8 cellular contexts compared by ENCODE assay signal in the genomic region with DNA sequence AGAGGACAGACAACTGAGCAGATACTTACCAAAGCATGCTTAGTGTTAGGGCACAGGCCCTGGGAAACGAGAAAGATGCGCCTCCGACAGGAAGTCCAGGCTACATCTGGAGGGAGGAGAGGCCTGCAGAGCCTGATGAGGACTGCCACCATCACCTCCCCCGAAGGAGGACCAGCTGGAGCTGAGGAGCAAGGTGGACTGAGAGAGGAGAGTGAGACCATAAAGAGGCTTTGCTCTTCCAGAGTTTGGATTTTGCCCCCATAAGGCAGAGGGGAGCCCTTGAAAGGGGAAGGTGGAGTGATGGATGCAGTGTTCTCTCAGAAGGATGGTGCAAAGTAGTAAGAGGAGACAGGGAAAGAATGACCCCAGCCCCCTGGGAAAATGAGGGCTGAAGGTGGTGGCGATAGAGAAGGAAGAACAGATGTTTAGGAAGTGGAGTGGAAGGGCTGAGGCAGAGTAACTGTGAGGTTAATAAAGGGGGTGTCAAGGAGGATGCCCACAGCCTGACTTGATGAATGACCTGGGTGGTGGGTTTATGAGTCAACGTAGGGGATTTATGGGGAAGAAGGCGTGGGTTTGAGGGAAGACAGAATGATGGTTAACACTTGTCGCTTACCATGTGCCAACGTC. TPM values are rescaled to one million over a fixed set of nuclear protein-coding genes. Genes with fewer than 3 reads are reported as not detected.
DNase-seq lines count a peak whose midpoint lies in the region; ATAC-seq and TF ChIP-seq lines count a peak whose summit lies in the region.

No MANE protein-coding gene starts in this region.

- intact Hi-C loops in vagina (cut with DNase I) = no loop called here

- peak overlapping the region; percentile 92 for H4K8ac ChIP-seq in mesenchymal stem cell (ENCODE audit: low read length)

- H2AK5ac ChIP-seq in mesenchymal stem cell (ENCODE audit: low read length, severe bottlenecking) = peak overlapping the region; percentile 57

- peak overlapping the region; percentile 1 to 78 for H3K4ac ChIP-seq in mesenchymal stem cell (ENCODE audit: low read depth in 1 of 2, low read length in 2 of 2)

- no peak overlapping the region for H2AFZ ChIP-seq in mesenchymal stem cell (ENCODE audit: low read depth, low read length)

- TF ChIP-seq POLR2A in vagina (IDR thresholded peaks at IDR 0.05) = no peak

- H3K36me3 ChIP-seq in mesenchymal stem cell (ENCODE audit: control insufficient read depth in 1 of 2, insufficient read depth in 2 of 2, low read depth in 1 of 2, low read length in 2 of 2) (no peaks in the 10 kb centered on the region), vagina (no peaks in the 10 kb centered on the region)

- DNase-seq in activated CD4-positive, CD25-positive, alpha-beta regulatory T cell treated with anti-CD3 and anti-CD28 coated beads, Interleukin-2, amount 50 U/mL, for 72 hours = peak; percentile 36
- no peak for DNase-seq in activated CD4-positive, CD25-positive, alpha-beta regulatory T cell (lab: John Stamatoyannopoulos, UW)
- peak; percentile 60 for DNase-seq in NCI-H510A treated with DMSO at 0.1 percent for 48 hours (lab: John Stamatoyannopoulos, UW)
- no peak for DNase-seq in astrocyte of the cerebellum (ENCODE audit: low read depth)
- DNase-seq in mesenchymal stem cell = no peak
- DNase-seq in vagina (ENCODE audit: extremely low spot score in 2 of 2) = no peak
- DNase-seq in GM13976 (ENCODE audit: low spot score) = no peak

- TF ChIP-seq CTCF in astrocyte of the cerebellum (IDR thresholded peaks at IDR 0.05; ENCODE audit: low read depth, low read length, missing control alignments) (no peak), vagina (IDR thresholded peaks at IDR 0.05) (no peak), GM13976 (IDR thresholded peaks at IDR 0.05; ENCODE audit: borderline replicate concordance, control extremely low read depth, extremely low read depth, insufficient read depth, missing control alignments) (no peak)

- no peaks in the 10 kb centered on the region for H3K27me3 ChIP-seq in mesenchymal stem cell (ENCODE audit: control insufficient read depth in 1 of 2, insufficient read depth in 1 of 2, low read length in 2 of 2)
- H3K27me3 ChIP-seq in vagina = no peaks in the 10 kb centered on the region

- 54% methylated on average over 9 of the region's 9 CpGs for WGBS in mesenchymal stem cell

- peak overlapping the region; percentile 3 to 63 for H3K18ac ChIP-seq in mesenchymal stem cell (ENCODE audit: low read depth in 1 of 2, low read length in 2 of 2)

- H3K27ac ChIP-seq in mesenchymal stem cell (ENCODE audit: low read length, poor library complexity, severe bottlenecking) (peak overlapping the region; percentile 56), vagina (peak overlapping the region; percentile 97)

- H3K79me1 ChIP-seq in mesenchymal stem cell (replicated peaks; ENCODE audit: low read length, poor library complexity, severe bottlenecking) = peaks cover 5% of the 10 kb centered on the region

- peak overlapping the region; percentile 58 for H3K4me3 ChIP-seq in astrocyte of the cerebellum (ENCODE audit: low read depth, low read length)
- H3K4me3 ChIP-seq in mesenchymal stem cell (ENCODE audit: insufficient read depth in 1 of 2, low read depth in 1 of 2, low read length in 2 of 2) = peak overlapping the region in 1 of 2 experiments; percentile 77
- peak overlapping the region; percentile 74 to 99 for H3K4me3 ChIP-seq in vagina

- ATAC-seq in GM19395 (IDR thresholded peaks at IDR 0.05; ENCODE audit: unreplicated experiment) = no peak

- H3K4me2 ChIP-seq in mesenchymal stem cell (ENCODE audit: low read length, poor library complexity, severe bottlenecking) = peak overlapping the region; percentile 88

- no peaks in the 10 kb centered on the region for H3K9me3 ChIP-seq in mesenchymal stem cell (ENCODE audit: control insufficient read depth, low read length)
- H3K9me3 ChIP-seq in vagina = no peaks in the 10 kb centered on the region

- H3K23ac ChIP-seq in mesenchymal stem cell (ENCODE audit: low read length in 2 of 2) = no peak overlapping the region

- H3K4me1 ChIP-seq in mesenchymal stem cell (ENCODE audit: control insufficient read depth, insufficient read depth, low read depth, low read length) = peaks cover 7% of the 10 kb centered on the region
- peaks cover 43% of the 10 kb centered on the region for H3K4me1 ChIP-seq in vagina

- no peak overlapping the region for H2BK5ac ChIP-seq in mesenchymal stem cell (ENCODE audit: low read depth, low read length, poor library complexity, severe bottlenecking)

- in situ Hi-C loops in astrocyte of the cerebellum (cut with HindIII; ENCODE audit: low sequenced_read_pairs) (no loop called here), GM13976 (cut with MboI; ENCODE audit: low sequenced_read_pairs, unreplicated experiment) (no loop called here)

- H3K14ac ChIP-seq in mesenchymal stem cell (ENCODE audit: low read length in 2 of 2) = peak overlapping the region in 1 of 2 experiments; percentile 41

- H3K9ac ChIP-seq in mesenchymal stem cell (ENCODE audit: low read length) = peak overlapping the region; percentile 81

- no peak overlapping the region for H2BK120ac ChIP-seq in mesenchymal stem cell (ENCODE audit: low read depth, low read length)

- no peak overlapping the region for H2BK15ac ChIP-seq in mesenchymal stem cell (ENCODE audit: low read depth, poor library complexity, severe bottlenecking)

- no peak overlapping the region for H2BK12ac ChIP-seq in mesenchymal stem cell (ENCODE audit: low read length in 2 of 2)

- H4K91ac ChIP-seq in mesenchymal stem cell (ENCODE audit: low read length) = peak overlapping the region; percentile 9

RNA-seq across cellular contexts. Expression of a gene that starts 1.1 kb away (rescaled TPM):
- polyA plus RNA-seq in mesenchymal stem cell (2013, experiment 1 of 2) = 22.2 TPM
- 21.4 TPM for polyA plus RNA-seq in mesenchymal stem cell (2013, experiment 2 of 2)
- 23.1 TPM for total RNA-seq in vagina

Comparison
In these comparisons a context has a peak if more than half of its experiments do, and no peak if none do; other contexts are left out.
1. DNase-seq: peak in activated CD4-positive, CD25-positive, alpha-beta regulatory T cell treated with anti-CD3 and anti-CD28 coated beads, Interleukin-2, amount 50 U/mL, for 72 hours (single experiment) and NCI-H510A treated with DMSO at 0.1 percent for 48 hours (single experiment); none in activated CD4-positive, CD25-positive, alpha-beta regulatory T cell (0 of 4), astrocyte of the cerebellum (single experiment), mesenchymal stem cell (single experiment), vagina (0 of 2) and GM13976 (single experiment).